Comparison of ENCODE assay signal across 18 cellular contexts in genomic region chr12:26265606-26266005, GRCh38.
DNase-seq lines count a peak whose midpoint lies in the region; ATAC-seq and TF ChIP-seq lines count a peak whose summit lies in the region.
"Had no signal": no experiment of that assay in that cellular context is flagged by ENCODE, and none has a peak within 500 bp of the region (broad histone marks: within the 10 kb centered on the region; RNA-seq: fewer than 3 reads in every experiment).

No MANE protein-coding gene starts in this region.

- H3K27me3 Mint-ChIP-seq in CD4-positive, alpha-beta T cell = no peaks in the 10 kb centered on the region
- H3K27me3 Mint-ChIP-seq: B cell had no signal

- POLR2A ChIA-PET in PC-3 (lab: Charles Lee; ENCODE audit: unreplicated experiment) = no interaction called here
- POLR2A ChIA-PET in Panc1 (lab: Charles Lee) = no interaction called here
- POLR2A ChIA-PET in CD4-positive, alpha-beta T cell (lab: Charles Lee) = no interaction called here

- no TSS peak for BruUV-seq in PC-3 (replicated peaks; lab: Mats Ljungman, UMichigan)
- no TSS peak for BruUV-seq in Panc1 (replicated peaks; lab: Mats Ljungman, UMichigan)

- peaks cover 2% of the 10 kb centered on the region for H3K9me3 Mint-ChIP-seq in CD4-positive, alpha-beta T cell

- no peak overlapping the region for H3K27ac Mint-ChIP-seq in CD4-positive, alpha-beta T cell
- H3K27ac Mint-ChIP-seq: B cell; CD4-positive, alpha-beta memory T cell had no signal

- no peak overlapping the region for H3K9ac ChIP-seq in PC-3 (ENCODE audit: low read length)
- H3K9ac ChIP-seq: BLaER1 treated with 17β-estradiol and CSF1 and Interleukin-3, amounts not matched to agents 10 nM and 100 nM had no signal

- no peak overlapping the region for H3K4me2 ChIP-seq in PC-3 (ENCODE audit: low read length)
- H3K4me2 ChIP-seq: A549 had no signal

- ATAC-seq in PC-3 (no peak; the same call in 1 of the 2 replicates), Panc1 (no peak), esophagus mucosa (peak; percentile 63), HG03432 (IDR thresholded peaks at IDR 0.05; ENCODE audit: unreplicated experiment) (no peak)
- ATAC-seq in CD4-positive, alpha-beta T cell (ENCODE audit: poor library complexity) = no peak
- ATAC-seq: A549 had no signal

- H3K4me3 Mint-ChIP-seq in CD4-positive, alpha-beta T cell = no peak overlapping the region
- H3K4me3 Mint-ChIP-seq: B cell; CD4-positive, alpha-beta memory T cell had no signal

- H2AFZ ChIP-seq in PC-3 (ENCODE audit: low read length) = no peak overlapping the region

- H3K27me3 ChIP-seq in PC-3 (ENCODE audit: low read length) = no peaks in the 10 kb centered on the region
- H3K27me3 ChIP-seq in Panc1 (ENCODE audit: control insufficient read depth, insufficient read depth, low read length) = no peaks in the 10 kb centered on the region
- H3K27me3 ChIP-seq in CD4-positive, alpha-beta T cell (ENCODE audit: control insufficient read depth, insufficient read depth, low read length) = no peaks in the 10 kb centered on the region
- H3K27me3 ChIP-seq: BLaER1 treated with 17β-estradiol and CSF1 and Interleukin-3, amounts not matched to agents 10 nM and 100 nM had no signal

- H3K4me1 Mint-ChIP-seq in CD4-positive, alpha-beta T cell (ENCODE audit: low read depth) = no peaks in the 10 kb centered on the region
- H3K4me1 Mint-ChIP-seq: CD4-positive, alpha-beta memory T cell had no signal

- TF ChIP-seq CTCF in PC-3 (conservative IDR thresholded peaks at IDR 0.05; ENCODE audit: low read depth, low read length) (no peak), Panc1 (IDR thresholded peaks at IDR 0.05) (no peak), epithelial cell of esophagus (IDR thresholded peaks at IDR 0.05; ENCODE audit: insufficient read depth, low read depth, low read length, missing control alignments) (no peak)
- no peak for TF ChIP-seq CTCF in CD4-positive, alpha-beta T cell (IDR thresholded peaks at IDR 0.05)

- no peaks in the 10 kb centered on the region for H3K79me2 ChIP-seq in PC-3 (ENCODE audit: low read length)

- no peaks in the 10 kb centered on the region for H3F3A ChIP-seq in PC-3 (ENCODE audit: low read length, unreplicated experiment)

- H3K27ac ChIP-seq in PC-3 (ENCODE audit: low read length) (no peak overlapping the region), Panc1 (ENCODE audit: low read length) (peak overlapping the region; percentile 12; the same call in 1 of the 2 replicates)
- H3K27ac ChIP-seq in CD4-positive, alpha-beta T cell (ENCODE audit: low read depth, low read length) = no peak overlapping the region
- H3K27ac ChIP-seq: 22Rv1; A549; BLaER1 treated with 17β-estradiol and CSF1 and Interleukin-3, amounts not matched to agents 10 nM and 100 nM; C4-2B had no signal

- H3K4me3 ChIP-seq in PC-3 (ENCODE audit: low read length) (no peak overlapping the region), Panc1 (ENCODE audit: low read depth in 2 of 2, low read length in 2 of 2) (no peak overlapping the region), epithelial cell of esophagus (ENCODE audit: low read length) (no peak overlapping the region)
- H3K4me3 ChIP-seq: A549; BLaER1 treated with 17β-estradiol and CSF1 and Interleukin-3, amounts not matched to agents 10 nM and 100 nM had no signal

- H4K20me1 ChIP-seq in PC-3 (ENCODE audit: low read length) = no peaks in the 10 kb centered on the region
- H4K20me1 ChIP-seq: BLaER1 treated with 17β-estradiol and CSF1 and Interleukin-3, amounts not matched to agents 10 nM and 100 nM had no signal

- DNase-seq in PC-3 (peak; percentile 26), Panc1 (ENCODE audit: low read depth, low spot score) (no peak), epithelial cell of esophagus (ENCODE audit: low read depth) (peak; percentile 69), glomerular visceral epithelial cell (ENCODE audit: extremely low spot score) (no peak)
- no peak for DNase-seq in CD4-positive, alpha-beta T cell
- DNase-seq: AML-193; Caco-2; Calu3; CD4-positive, alpha-beta memory T cell; DMS79 treated with DMSO at 0.1 percent for 48 hours; GF-D8 had no signal

- H3K9me3 ChIP-seq in PC-3 (ENCODE audit: low read length) = no peaks in the 10 kb centered on the region
- peaks cover 8% of the 10 kb centered on the region; the same call in 1 of the 2 replicates for H3K9me3 ChIP-seq in Panc1 (ENCODE audit: control insufficient read depth, insufficient read depth, low read depth, low read length)
- H3K9me3 ChIP-seq in CD4-positive, alpha-beta T cell (ENCODE audit: control insufficient read depth, low read length) = no peaks in the 10 kb centered on the region

- in situ Hi-C loops in Panc1 (cut with HindIII; ENCODE audit: low pct_unique_long_range_greater_than_20kb, low sequenced_read_pairs) = no loop called here

- peaks cover 4% of the 10 kb centered on the region; the same call in 1 of the 2 replicates for H3K4me1 ChIP-seq in PC-3 (ENCODE audit: insufficient read depth, low read length)
- 0 out of 2 replicates have a peak, but pooled peaks cover 4% of the 10 kb centered on the region for H3K4me1 ChIP-seq in Panc1 (ENCODE audit: control insufficient read depth, insufficient read depth, low read length)

- H3K36me3 ChIP-seq in PC-3 (ENCODE audit: low read depth, low read length) (no peaks in the 10 kb centered on the region), Panc1 (ENCODE audit: control insufficient read depth, insufficient read depth, low read length) (no peaks in the 10 kb centered on the region)
- H3K36me3 ChIP-seq: BLaER1 treated with 17β-estradiol and CSF1 and Interleukin-3, amounts not matched to agents 10 nM and 100 nM had no signal

- intact Hi-C loops in PC-3 (cut with micrococcal nuclease) = no loop called here
- intact Hi-C loops in Panc1 (cut with micrococcal nuclease; ENCODE audit: unreplicated experiment) = no loop called here
- intact Hi-C loops in CD4-positive, alpha-beta T cell (cut with DNase I, micrococcal nuclease) = no loop called here

- no peaks in the 10 kb centered on the region for H3K36me3 Mint-ChIP-seq in CD4-positive, alpha-beta T cell (ENCODE audit: low read depth)
- H3K36me3 Mint-ChIP-seq: CD4-positive, alpha-beta memory T cell had no signal

- CTCF ChIA-PET in PC-3 (lab: Charles Lee) (interaction anchor here (0.8 kb wide), 1 partner anchor 9 kb away, joined by 3 read pairs; no protein-coding TSS in a partner anchor), Panc1 (lab: Charles Lee) (no interaction called here)
- CTCF ChIA-PET in CD4-positive, alpha-beta T cell (lab: Charles Lee) = no interaction called here

- no peaks in the 10 kb centered on the region for H3K9me2 ChIP-seq in PC-3 (replicated peaks; ENCODE audit: low read length)

Comparison
In these comparisons a context has a peak if more than half of its experiments do, and no peak if none do; other contexts are left out.
1. DNase-seq: peak in PC-3 (single experiment) and epithelial cell of esophagus (single experiment); none in Panc1 (single experiment), glomerular visceral epithelial cell (single experiment) and CD4-positive, alpha-beta T cell (0 of 10).